Comparison of ENCODE assay signal across 1 cellular context in the genomic region with DNA sequence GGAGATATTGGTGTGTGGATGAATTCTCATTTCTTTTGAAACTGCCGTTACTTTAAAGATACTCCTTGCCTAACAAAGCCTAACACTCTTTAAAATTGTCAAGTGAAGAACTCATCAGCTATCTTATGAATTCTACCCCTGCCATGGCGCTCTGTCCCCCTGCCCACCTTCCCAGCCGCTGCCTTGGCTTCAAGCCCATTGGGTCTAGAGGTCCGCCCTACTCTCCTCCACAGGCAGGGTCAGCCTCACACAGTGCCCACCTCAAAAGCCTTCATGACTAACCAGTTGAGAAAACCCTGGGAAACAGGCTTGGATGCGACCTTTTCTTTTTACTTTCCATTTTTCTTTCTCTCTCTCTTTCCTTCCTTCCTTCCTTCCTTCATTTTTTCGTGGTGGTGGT.
TF ChIP-seq lines count a peak whose summit lies in the region.

No MANE protein-coding gene starts in this region.

TF ChIP-seq in WTC11, 78 proteins besides CTCF, POLR2A, EP300 and RAD21:
- TF ChIP-seq, protein P1, sequence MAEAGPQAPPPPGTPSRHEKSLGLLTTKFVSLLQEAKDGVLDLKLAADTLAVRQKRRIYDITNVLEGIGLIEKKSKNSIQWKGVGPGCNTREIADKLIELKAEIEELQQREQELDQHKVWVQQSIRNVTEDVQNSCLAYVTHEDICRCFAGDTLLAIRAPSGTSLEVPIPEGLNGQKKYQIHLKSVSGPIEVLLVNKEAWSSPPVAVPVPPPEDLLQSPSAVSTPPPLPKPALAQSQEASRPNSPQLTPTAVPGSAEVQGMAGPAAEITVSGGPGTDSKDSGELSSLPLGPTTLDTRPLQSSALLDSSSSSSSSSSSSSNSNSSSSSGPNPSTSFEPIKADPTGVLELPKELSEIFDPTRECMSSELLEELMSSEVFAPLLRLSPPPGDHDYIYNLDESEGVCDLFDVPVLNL (CRISPR knock-in tag; IDR thresholded peaks at IDR 0.05; ENCODE audit: borderline replicate concordance, low read depth) = no peak
- TF ChIP-seq, protein P2, sequence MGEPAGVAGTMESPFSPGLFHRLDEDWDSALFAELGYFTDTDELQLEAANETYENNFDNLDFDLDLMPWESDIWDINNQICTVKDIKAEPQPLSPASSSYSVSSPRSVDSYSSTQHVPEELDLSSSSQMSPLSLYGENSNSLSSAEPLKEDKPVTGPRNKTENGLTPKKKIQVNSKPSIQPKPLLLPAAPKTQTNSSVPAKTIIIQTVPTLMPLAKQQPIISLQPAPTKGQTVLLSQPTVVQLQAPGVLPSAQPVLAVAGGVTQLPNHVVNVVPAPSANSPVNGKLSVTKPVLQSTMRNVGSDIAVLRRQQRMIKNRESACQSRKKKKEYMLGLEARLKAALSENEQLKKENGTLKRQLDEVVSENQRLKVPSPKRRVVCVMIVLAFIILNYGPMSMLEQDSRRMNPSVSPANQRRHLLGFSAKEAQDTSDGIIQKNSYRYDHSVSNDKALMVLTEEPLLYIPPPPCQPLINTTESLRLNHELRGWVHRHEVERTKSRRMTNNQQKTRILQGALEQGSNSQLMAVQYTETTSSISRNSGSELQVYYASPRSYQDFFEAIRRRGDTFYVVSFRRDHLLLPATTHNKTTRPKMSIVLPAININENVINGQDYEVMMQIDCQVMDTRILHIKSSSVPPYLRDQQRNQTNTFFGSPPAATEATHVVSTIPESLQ (CRISPR knock-in tag; IDR thresholded peaks at IDR 0.05) = no peak
- TF ChIP-seq, protein P3, sequence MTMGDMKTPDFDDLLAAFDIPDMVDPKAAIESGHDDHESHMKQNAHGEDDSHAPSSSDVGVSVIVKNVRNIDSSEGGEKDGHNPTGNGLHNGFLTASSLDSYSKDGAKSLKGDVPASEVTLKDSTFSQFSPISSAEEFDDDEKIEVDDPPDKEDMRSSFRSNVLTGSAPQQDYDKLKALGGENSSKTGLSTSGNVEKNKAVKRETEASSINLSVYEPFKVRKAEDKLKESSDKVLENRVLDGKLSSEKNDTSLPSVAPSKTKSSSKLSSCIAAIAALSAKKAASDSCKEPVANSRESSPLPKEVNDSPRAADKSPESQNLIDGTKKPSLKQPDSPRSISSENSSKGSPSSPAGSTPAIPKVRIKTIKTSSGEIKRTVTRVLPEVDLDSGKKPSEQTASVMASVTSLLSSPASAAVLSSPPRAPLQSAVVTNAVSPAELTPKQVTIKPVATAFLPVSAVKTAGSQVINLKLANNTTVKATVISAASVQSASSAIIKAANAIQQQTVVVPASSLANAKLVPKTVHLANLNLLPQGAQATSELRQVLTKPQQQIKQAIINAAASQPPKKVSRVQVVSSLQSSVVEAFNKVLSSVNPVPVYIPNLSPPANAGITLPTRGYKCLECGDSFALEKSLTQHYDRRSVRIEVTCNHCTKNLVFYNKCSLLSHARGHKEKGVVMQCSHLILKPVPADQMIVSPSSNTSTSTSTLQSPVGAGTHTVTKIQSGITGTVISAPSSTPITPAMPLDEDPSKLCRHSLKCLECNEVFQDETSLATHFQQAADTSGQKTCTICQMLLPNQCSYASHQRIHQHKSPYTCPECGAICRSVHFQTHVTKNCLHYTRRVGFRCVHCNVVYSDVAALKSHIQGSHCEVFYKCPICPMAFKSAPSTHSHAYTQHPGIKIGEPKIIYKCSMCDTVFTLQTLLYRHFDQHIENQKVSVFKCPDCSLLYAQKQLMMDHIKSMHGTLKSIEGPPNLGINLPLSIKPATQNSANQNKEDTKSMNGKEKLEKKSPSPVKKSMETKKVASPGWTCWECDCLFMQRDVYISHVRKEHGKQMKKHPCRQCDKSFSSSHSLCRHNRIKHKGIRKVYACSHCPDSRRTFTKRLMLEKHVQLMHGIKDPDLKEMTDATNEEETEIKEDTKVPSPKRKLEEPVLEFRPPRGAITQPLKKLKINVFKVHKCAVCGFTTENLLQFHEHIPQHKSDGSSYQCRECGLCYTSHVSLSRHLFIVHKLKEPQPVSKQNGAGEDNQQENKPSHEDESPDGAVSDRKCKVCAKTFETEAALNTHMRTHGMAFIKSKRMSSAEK (CRISPR knock-in tag; IDR thresholded peaks at IDR 0.05; ENCODE audit: borderline replicate concordance) = no peak
